9 cellular contexts compared by ENCODE assay signal in genomic region chr18:53909668-53910067, GRCh38.
DNase-seq lines count a peak whose midpoint lies in the region; ATAC-seq and TF ChIP-seq lines count a peak whose summit lies in the region.
"Had no signal": no experiment of that assay in that cellular context is flagged by ENCODE, and none has a peak within 500 bp of the region (broad histone marks: within the 10 kb centered on the region; RNA-seq: fewer than 3 reads in every experiment).

No MANE protein-coding gene starts in this region.

- peaks cover 4% of the 10 kb centered on the region for H3K4me1 Mint-ChIP-seq in T-helper 17 cell

- no peak overlapping the region for H3K4me3 Mint-ChIP-seq in T-helper 17 cell
- H3K4me3 Mint-ChIP-seq: neural crest cell had no signal

- H3K36me3 Mint-ChIP-seq in T-helper 17 cell (ENCODE audit: low read depth): no peaks in the 10 kb centered on the region

- H3K4me3 ChIP-seq in AG04449 (ENCODE audit: low read depth, low read length): no peak overlapping the region
- H3K4me3 ChIP-seq in GM12875 (ENCODE audit: low read depth, low read length): no peak overlapping the region
- no peak overlapping the region for H3K4me3 ChIP-seq in dorsolateral prefrontal cortex

- no peak for DNase-seq in AG04449 (ENCODE audit: low read depth, low spot score)
- DNase-seq in LHCN-M2 (ENCODE audit: low read depth): peak; percentile 34
- DNase-seq in dorsolateral prefrontal cortex: no peak
- DNase-seq in superior temporal gyrus (ENCODE audit: extremely low spot score): no peak
- DNase-seq in NCI-H1694 (lab: John Stamatoyannopoulos, UW): no peak
- no peak for DNase-seq in T-helper 17 cell

- H3K27ac Mint-ChIP-seq in T-helper 17 cell: no peak overlapping the region

- CTCF ChIA-PET in AG04449 (lab: Yijun Ruan, JAX): interaction anchor here (0.7 to 1.8 kb wide), 2 partner anchors 216 to 219 kb away, joined by 4 to 6 read pairs; no protein-coding TSS in a partner anchor

- H3K27me3 ChIP-seq in dorsolateral prefrontal cortex: no peaks in the 10 kb centered on the region

- TF ChIP-seq CTCF in AG04449 (IDR thresholded peaks at IDR 0.05; ENCODE audit: insufficient read depth, low read length, missing control alignments) (peak; percentile 20), GM12875 (IDR thresholded peaks at IDR 0.05; ENCODE audit: borderline replicate concordance, insufficient read depth, low read depth, low read length) (peak; percentile 55; the same call in 1 of the 2 replicates), dorsolateral prefrontal cortex (IDR thresholded peaks at IDR 0.05 in 54 of 56, conservative IDR thresholded peaks at IDR 0.05 in 2 of 56; ENCODE audit: low read depth in 1 of 56, partially characterized antibody in 56 of 56) (peak in 29 of 56 donors; percentile 6 to 44 (median 27))

- intact Hi-C loops in dorsolateral prefrontal cortex (cut with DNase I): no loop called here

- H3K27me3 Mint-ChIP-seq in T-helper 17 cell: peaks cover 24% of the 10 kb centered on the region

- H3K27ac ChIP-seq in dorsolateral prefrontal cortex: no peak overlapping the region

- POLR2A ChIA-PET in AG04449 (lab: Yijun Ruan, JAX): no interaction called here

- ATAC-seq in HG03354 (IDR thresholded peaks at IDR 0.05; ENCODE audit: poor library complexity, severe bottlenecking, unreplicated experiment) (no peak), T-helper 17 cell (no peak)

- H3K9me3 ChIP-seq in T-helper 17 cell (ENCODE audit: control insufficient read depth, low read length, poor library complexity, severe bottlenecking): no peaks in the 10 kb centered on the region
